4 cellular contexts compared by ENCODE assay signal in genomic region chr11:47562393-47562792, GRCh38. TPM values are rescaled to one million over a fixed set of nuclear protein-coding genes. Genes with fewer than 3 reads are reported as not detected.
"Had no signal": no experiment of that assay in that cellular context is flagged by ENCODE, and none has a peak within 500 bp of the region (broad histone marks: within the 10 kb centered on the region; RNA-seq: fewer than 3 reads in every experiment).

No MANE protein-coding gene starts in this region.

RNA-seq across cellular contexts. Expression of gene FAM180B, which starts 24.1 kb away (rescaled TPM):
- total RNA-seq: GM23338, H1, HT-29, IMR-90 had no signal
- polyA plus RNA-seq: GM23338, IMR-90 had no signal
